ENCODE assay signal across 24 cellular contexts in genomic region chr21:31846690-31847089, GRCh38. TPM values are rescaled to one million over a fixed set of nuclear protein-coding genes. Genes with fewer than 3 reads are reported as not detected.
"Had no signal": no experiment of that assay in that cellular context is flagged by ENCODE, and none has a peak within 500 bp of the region (broad histone marks: within the 10 kb centered on the region; RNA-seq: fewer than 3 reads in every experiment).

No MANE protein-coding gene starts in this region.

- H3K27ac ChIP-seq: dorsolateral prefrontal cortex, foreskin keratinocyte, gastroesophageal sphincter, heart right ventricle, ovary, sigmoid colon, spleen, testis, tibial artery had no signal

- DNase-seq: dorsolateral prefrontal cortex; effector CD4-positive, alpha-beta T cell; foreskin keratinocyte; hippocampal formation; left colon; natural killer cell; occipital lobe; ovary; posterior cingulate gyrus; retina; sigmoid colon; spleen; stimulated activated CD4-positive, alpha-beta T cell treated with anti-CD3 and anti-CD28 coated beads, Interleukin-4, amount 100 ng/mL, for 4 hours; stimulated activated naive CD8-positive, alpha-beta T cell treated with anti-CD3 and anti-CD28 coated beads, Interleukin-15, Interleukin-2, amounts not matched to agents 100 U/mL and 50 U/mL, for 24 hours; substantia nigra; testis; tibial artery had no signal

- H3K36me3 ChIP-seq: gastroesophageal sphincter, heart right ventricle, ovary, sigmoid colon, spleen, tibial artery had no signal

- H3K4me3 ChIP-seq: dorsolateral prefrontal cortex, gastroesophageal sphincter, heart right ventricle, lung, ovary, sigmoid colon, spleen, testis, tibial artery had no signal

- H3K36me3 Mint-ChIP-seq: memory B cell; natural killer cell; stimulated activated memory B cell treated with anti-CD40 and anti-IgM and Interleukin-4, amounts not matched to agents 10 μg/mL and 1 μg/mL and 100 μg/mL, for 72 hours; type B pancreatic cell had no signal

- H3K27ac Mint-ChIP-seq: memory B cell; natural killer cell; stimulated activated memory B cell treated with anti-CD40 and anti-IgM and Interleukin-4, amounts not matched to agents 10 μg/mL and 1 μg/mL and 100 μg/mL, for 72 hours; type B pancreatic cell had no signal

- H3K4me1 ChIP-seq: foreskin keratinocyte, gastroesophageal sphincter, sigmoid colon, spleen, testis, tibial artery had no signal

- ATAC-seq: foreskin keratinocyte; gastroesophageal sphincter; left colon; natural killer cell; stimulated activated memory B cell treated with anti-CD40 and anti-IgM and Interleukin-4, amounts not matched to agents 10 μg/mL and 1 μg/mL and 100 μg/mL, for 72 hours; stimulated activated naive CD8-positive, alpha-beta T cell treated with anti-CD3 and anti-CD28 coated beads, Interleukin-15, Interleukin-2, amounts not matched to agents 100 U/mL and 50 U/mL, for 24 hours had no signal

- H3K9me3 ChIP-seq: gastroesophageal sphincter, heart right ventricle, ovary, sigmoid colon, spleen, testis, tibial artery had no signal

- H3K27me3 ChIP-seq: dorsolateral prefrontal cortex, foreskin keratinocyte, gastroesophageal sphincter, ovary, sigmoid colon, testis had no signal

- H3K4me1 Mint-ChIP-seq: memory B cell; natural killer cell; stimulated activated memory B cell treated with anti-CD40 and anti-IgM and Interleukin-4, amounts not matched to agents 10 μg/mL and 1 μg/mL and 100 μg/mL, for 72 hours had no signal

- H3K4me3 Mint-ChIP-seq: memory B cell; natural killer cell; stimulated activated memory B cell treated with anti-CD40 and anti-IgM and Interleukin-4, amounts not matched to agents 10 μg/mL and 1 μg/mL and 100 μg/mL, for 72 hours; type B pancreatic cell had no signal

RNA-seq across cellular contexts. Expression of gene HUNK, which starts 26.1 kb away (rescaled TPM):
- total RNA-seq: natural killer cell, pulmonary artery endothelial cell had no signal
